Comparison of ENCODE assay signal across 9 cellular contexts in the genomic region with DNA sequence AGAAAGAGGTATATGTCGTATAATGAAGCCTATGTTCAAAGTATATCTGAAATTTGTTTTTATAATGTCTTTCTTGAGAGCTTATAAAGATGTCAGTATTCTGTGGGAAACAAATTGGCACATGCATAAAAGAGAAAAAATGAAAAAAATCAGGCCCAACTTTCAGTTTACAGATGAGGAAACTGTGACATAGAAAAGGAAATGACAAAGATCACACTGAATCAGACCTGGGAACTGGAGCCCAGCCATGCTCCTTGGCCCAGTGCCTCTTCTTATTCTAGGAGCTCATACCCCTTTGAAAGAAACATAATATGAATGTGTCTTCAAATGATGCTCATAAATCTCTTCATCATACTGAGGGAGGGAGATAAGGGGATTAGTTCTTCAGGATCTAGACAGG. TPM values are rescaled to one million over a fixed set of nuclear protein-coding genes. Genes with fewer than 3 reads are reported as not detected.
DNase-seq lines count a peak whose midpoint lies in the region; ATAC-seq and TF ChIP-seq lines count a peak whose summit lies in the region.
"Had no signal": no experiment of that assay in that cellular context is flagged by ENCODE, and none has a peak within 500 bp of the region (broad histone marks: within the 10 kb centered on the region; RNA-seq: fewer than 3 reads in every experiment).

No MANE protein-coding gene starts in this region.

- ATAC-seq in activated T-cell treated with anti-CD3 and anti-CD28 coated beads, Interleukin-2, amount 50 U/mL, for 4 hours: peak; percentile 37 to 52
- ATAC-seq in left cardiac atrium: no peak

- TF ChIP-seq POLR2A in stomach (IDR thresholded peaks at IDR 0.05): no peak

- H3K9me3 Mint-ChIP-seq in activated T-cell treated with anti-CD3 and anti-CD28 coated beads, Interleukin-2, amount 50 U/mL, for 4 hours: peaks cover 4% of the 10 kb centered on the region

- H3K36me3 ChIP-seq in stomach: peaks cover 0 to 23% (median 9%) of the 10 kb centered on the region in 4 donors

- peaks cover 7% of the 10 kb centered on the region for H3K36me3 Mint-ChIP-seq in activated T-cell treated with anti-CD3 and anti-CD28 coated beads, Interleukin-2, amount 50 U/mL, for 4 hours (ENCODE audit: insufficient read depth)

- peak overlapping the region in 2 of 4 donors; percentile 71 to 76 for H3K4me3 ChIP-seq in stomach

- WGBS in stomach, 5 donors: 87 to 92% (median 90%) methylated on average over 1 of the region's 1 CpG

- peaks cover 8 to 35% (median 25%) of the 10 kb centered on the region in 4 donors for H3K4me1 ChIP-seq in stomach

- no peak for TF ChIP-seq CTCF in stomach (IDR thresholded peaks at IDR 0.05)

- TF ChIP-seq EP300 in stomach (IDR thresholded peaks at IDR 0.05): no peak

- intact Hi-C loops in left cardiac atrium (cut with DNase I) (loop anchor here (5.0 kb wide), 2 partner anchors 108 to 118 kb away; no protein-coding TSS in a partner anchor), stomach (cut with DNase I; ENCODE audit: low total_unique reads) (no loop called here)

- peak overlapping the region; percentile 94 for H3K4me3 Mint-ChIP-seq in activated T-cell treated with anti-CD3 and anti-CD28 coated beads, Interleukin-2, amount 50 U/mL, for 4 hours

- DNase-seq in activated T-cell treated with anti-CD3 and anti-CD28 coated beads for 48 hours (ENCODE audit: low read depth) (peak; percentile 28), left cardiac atrium (peak; percentile 62), stomach (no peak), UCSD-AML1 (lab: John Stamatoyannopoulos, UW; ENCODE audit: unreplicated experiment) (no peak), NCI-H2029 (lab: John Stamatoyannopoulos, UW) (no peak)
- no peak for DNase-seq in activated T-cell treated with anti-CD3 and anti-CD28 coated beads, Interleukin-2, amount 50 U/mL, for 1 hour
- DNase-seq in activated T-cell treated with anti-CD3 and anti-CD28 coated beads, Interleukin-2, amount 50 U/mL, for 4 hours: no peak
- DNase-seq in stimulated activated naive CD4-positive, alpha-beta T cell (lab: John Stamatoyannopoulos, UW): no peak

- H3K27me3 Mint-ChIP-seq in activated T-cell treated with anti-CD3 and anti-CD28 coated beads, Interleukin-2, amount 50 U/mL, for 4 hours (ENCODE audit: low read depth): no peaks in the 10 kb centered on the region

- H3K4me1 Mint-ChIP-seq in activated T-cell treated with anti-CD3 and anti-CD28 coated beads, Interleukin-2, amount 50 U/mL, for 4 hours (ENCODE audit: low read depth): peaks cover 19% of the 10 kb centered on the region

- peak overlapping the region in 4 of 5 donors; percentile 89 to 96 (median 92) for H3K27ac ChIP-seq in stomach

- no peaks in the 10 kb centered on the region for H3K27me3 ChIP-seq in stomach
- H3K27me3 ChIP-seq: tibial nerve had no signal

- no peaks in the 10 kb centered on the region for H3K9me3 ChIP-seq in stomach
- H3K9me3 ChIP-seq: tibial nerve had no signal

RNA-seq across cellular contexts. Expression of gene TMEM44, which starts 48.4 kb away (rescaled TPM):
- 1 to 10 TPM; 1.1 to 2.4 (median 2.0) TPM for total RNA-seq in activated T-cell treated with anti-CD3 and anti-CD28 coated beads, Interleukin-2, amount 50 U/mL, for 4 hours
- total RNA-seq in left cardiac atrium: 10 to 100 TPM in 1 of 2 donors, 1 to 10 TPM in 1; 5.6 to 12.1 TPM
- 100 to 1,000 TPM in 1 of 5 donors, 10 to 100 TPM in 2, 1 to 10 TPM in 1, not detected in 1; 9.4 to 352 (median 16.3) TPM for total RNA-seq in stomach
- polyA plus RNA-seq in stomach: 1 to 10 TPM; 4.4 to 9.1 (median 6.1) TPM

Comparison
In these comparisons a context has a peak if more than half of its experiments do, and no peak if none do; other contexts are left out.
1. DNase-seq: peak in activated T-cell treated with anti-CD3 and anti-CD28 coated beads for 48 hours (single experiment) and left cardiac atrium (single experiment); none in activated T-cell treated with anti-CD3 and anti-CD28 coated beads, Interleukin-2, amount 50 U/mL, for 1 hour (single experiment), activated T-cell treated with anti-CD3 and anti-CD28 coated beads, Interleukin-2, amount 50 U/mL, for 4 hours (single experiment), stomach (single experiment), UCSD-AML1 (single experiment), NCI-H2029 (single experiment) and stimulated activated naive CD4-positive, alpha-beta T cell (0 of 6).
2. ATAC-seq: peak in activated T-cell treated with anti-CD3 and anti-CD28 coated beads, Interleukin-2, amount 50 U/mL, for 4 hours (2 of 2); none in left cardiac atrium (0 of 2).